ENCODE assay signal across 1 cellular context in the genomic region with DNA sequence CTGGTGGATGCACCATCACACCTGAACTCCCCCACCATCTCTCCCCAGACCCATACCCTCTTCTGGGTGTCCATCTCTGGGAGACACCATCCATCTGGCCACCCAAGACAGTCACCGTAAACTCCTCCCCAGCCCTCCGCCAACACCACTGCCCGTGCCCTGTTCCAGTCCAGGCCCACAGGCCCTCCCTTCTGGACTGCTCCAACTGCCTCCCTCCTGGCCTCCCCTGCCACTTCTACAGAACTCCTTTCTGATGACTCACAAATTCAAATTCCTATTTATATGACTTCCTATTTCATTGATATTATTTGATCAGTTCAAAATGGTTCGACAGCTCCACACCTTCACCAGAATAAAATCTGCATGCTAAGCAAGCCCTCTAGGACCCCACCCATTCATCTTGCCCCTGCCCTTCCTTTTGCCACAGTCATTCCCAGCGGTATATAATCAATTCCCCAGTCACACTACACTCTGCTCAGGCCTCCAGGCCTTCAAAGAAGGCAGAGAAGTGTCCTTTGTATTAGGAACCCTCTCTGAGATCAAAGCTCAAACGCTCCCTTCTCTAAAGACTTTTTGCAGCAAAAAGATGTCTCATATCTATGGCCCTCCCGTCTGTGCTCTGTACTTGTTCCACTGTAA.
TF ChIP-seq lines count a peak whose summit lies in the region.

No MANE protein-coding gene starts in this region.

TF ChIP-seq in GM12878, 131 proteins besides CTCF, POLR2A, EP300 and RAD21 (continued from another document):
- no peak for TF ChIP-seq HCFC1 (IDR thresholded peaks at IDR 0.05; ENCODE audit: low read length)
